In genomic region chr17:42784811-42785592, GRCh38 we compare ENCODE assay signal across 27 cellular contexts. TPM values are rescaled to one million over a fixed set of nuclear protein-coding genes. Genes with fewer than 3 reads are reported as not detected.
DNase-seq lines count a peak whose midpoint lies in the region; ATAC-seq, FAIRE-seq and TF ChIP-seq lines count a peak whose summit lies in the region.
"Had no signal": no experiment of that assay in that cellular context is flagged by ENCODE, and none has a peak within 500 bp of the region (broad histone marks: within the 10 kb centered on the region; RNA-seq: fewer than 3 reads in every experiment).

No MANE protein-coding gene starts in this region.

- no peak overlapping the region for H3K27ac ChIP-seq in HepG2 (ENCODE audit: extremely low read length, insufficient read depth, low read length)
- no peak overlapping the region for H3K27ac ChIP-seq in right lobe of liver
- H3K27ac ChIP-seq in endothelial cell of umbilical vein (ENCODE audit: insufficient read depth, low read depth, low read length) = no peak overlapping the region
- H3K27ac ChIP-seq in upper lobe of right lung = no peak overlapping the region

- H3K9ac ChIP-seq in HepG2 (ENCODE audit: insufficient read depth, low read depth, low read length) = no peak overlapping the region
- H3K9ac ChIP-seq in endothelial cell of umbilical vein (replicated peaks; ENCODE audit: extremely low read depth, insufficient read depth, low read length) = no peak overlapping the region

- FAIRE-seq in HepG2 (lab: Jason Lieb, UNC) (no peak), endothelial cell of umbilical vein (lab: Jason Lieb, UNC) (no peak)
- FAIRE-seq: endometrium, G401.6, GM19239 had no signal

- ATAC-seq in HepG2 (no peak), right lobe of liver (no peak), upper lobe of right lung (peak; percentile 12), GM18519 (IDR thresholded peaks at IDR 0.05; ENCODE audit: low FRiP score, unreplicated experiment) (no peak)
- ATAC-seq: left ventricle myocardium superior; right cardiac atrium; stimulated activated naive CD8-positive, alpha-beta T cell treated with anti-CD3 and anti-CD28 coated beads, Interleukin-15, amount 100 ng/mL, for 72 hours had no signal

- H3K79me2 ChIP-seq in HepG2 (ENCODE audit: insufficient read depth, low read length) (peaks cover 23% of the 10 kb centered on the region), endothelial cell of umbilical vein (ENCODE audit: control insufficient read depth, insufficient read depth, low read length) (no peaks in the 10 kb centered on the region)

- WGBS in HepG2 (ENCODE audit: low lambda C conversion rate) = 97% methylated on average over 52 of the region's 52 CpGs
- WGBS in right lobe of liver (ENCODE audit: insufficient coverage, low coverage, low lambda C conversion rate, missing lambda C conversion rate) = 47% methylated on average over 15 of the region's 52 CpGs

- H4K20me1 ChIP-seq in HepG2 (ENCODE audit: insufficient read depth, low read length) = peaks cover 4% of the 10 kb centered on the region; the same call in 1 of the 2 replicates
- no peaks in the 10 kb centered on the region for H4K20me1 ChIP-seq in endothelial cell of umbilical vein (replicated peaks; ENCODE audit: control insufficient read depth, extremely low read depth, insufficient read depth, low read length)

- no peak for TF ChIP-seq CTCF in HepG2 (CRISPR knock-in tag; IDR thresholded peaks at IDR 0.05)
- TF ChIP-seq CTCF in right lobe of liver (IDR thresholded peaks at IDR 0.05) = no peak
- TF ChIP-seq CTCF in endothelial cell of umbilical vein (IDR thresholded peaks at IDR 0.05; ENCODE audit: extremely low read depth in 1 of 2, insufficient read depth in 1 of 2, low read depth in 1 of 2, low read length in 2 of 2) = no peak
- TF ChIP-seq CTCF in upper lobe of right lung (IDR thresholded peaks at IDR 0.05) = no peak

- TF ChIP-seq RAD21 in HepG2 (CRISPR knock-in tag; IDR thresholded peaks at IDR 0.05) = no peak

- no TSS peak for BruUV-seq in HepG2 (replicated peaks; lab: Mats Ljungman, UMichigan)
- no TSS peak for BruUV-seq in endothelial cell of umbilical vein (replicated peaks; lab: Mats Ljungman, UMichigan)

- TF ChIP-seq EP300 in HepG2 (IDR thresholded peaks at IDR 0.05; ENCODE audit: low read depth in 2 of 2, low read length in 2 of 2) (no peak), HepG2 (CRISPR knock-in tag; IDR thresholded peaks at IDR 0.05; ENCODE audit: borderline replicate concordance) (no peak)

- H3K4me1 ChIP-seq in HepG2 (ENCODE audit: insufficient read depth, low read length) = peaks cover 23% of the 10 kb centered on the region
- H3K4me1 ChIP-seq in right lobe of liver = peaks cover 0 to 11% (median 0%) of the 10 kb centered on the region in 4 donors
- H3K4me1 ChIP-seq in endothelial cell of umbilical vein (ENCODE audit: control insufficient read depth, extremely low read depth, insufficient read depth, low read length) = peaks cover 34% of the 10 kb centered on the region
- peaks cover 4% of the 10 kb centered on the region for H3K4me1 ChIP-seq in upper lobe of right lung
- H3K4me1 ChIP-seq: BE2C had no signal

- peaks cover 19 to 32% of the 10 kb centered on the region in 2 experiments; a peak in 4 of 5 replicates for H3K36me3 ChIP-seq in HepG2 (replicated peaks in 1 of 2; ENCODE audit: control insufficient read depth in 1 of 2, insufficient read depth in 2 of 2, low read length in 2 of 2)
- no peaks in the 10 kb centered on the region for H3K36me3 ChIP-seq in right lobe of liver
- no peaks in the 10 kb centered on the region for H3K36me3 ChIP-seq in endothelial cell of umbilical vein (ENCODE audit: control insufficient read depth in 2 of 2, extremely low read depth in 1 of 2, insufficient read depth in 2 of 2, low read length in 2 of 2)
- H3K36me3 ChIP-seq in upper lobe of right lung = no peaks in the 10 kb centered on the region
- H3K36me3 ChIP-seq: BE2C had no signal

- H2AFZ ChIP-seq in HepG2 (ENCODE audit: low read length) = no peak overlapping the region
- no peak overlapping the region for H2AFZ ChIP-seq in endothelial cell of umbilical vein (ENCODE audit: low read depth, low read length)
- H2AFZ ChIP-seq: PC-9 had no signal

- TF ChIP-seq POLR2A in HepG2 (IDR thresholded peaks at IDR 0.05; ENCODE audit: insufficient read depth in 1 of 2, low read depth in 2 of 2, low read length in 2 of 2) (peak in 1 of 2 experiments; percentile 34; a peak in 1 of 4 replicates), right lobe of liver (IDR thresholded peaks at IDR 0.05) (no peak), endothelial cell of umbilical vein (IDR thresholded peaks at IDR 0.05; ENCODE audit: low read depth, low read length) (no peak)

- POLR2A ChIA-PET in HepG2 (lab: Yijun Ruan, JAX) (interaction anchor here (3.3 kb wide), 1 partner anchor 13 kb away, joined by 18 read pairs; the partner anchor contains the start of genes CNTD1 and COA3), endothelial cell of umbilical vein (lab: Charles Lee) (interaction anchor here (0.9 kb wide), 1 partner anchor 12 kb away, joined by 4 read pairs; the partner anchor contains the start of gene VPS25)

- in situ Hi-C loops in HepG2 (cut with HindIII; ENCODE audit: extremely low pct_ligation_motif_present, low pct_unique_long_range_greater_than_20kb) = no loop called here

- H3K4me2 ChIP-seq in HepG2 (ENCODE audit: low read depth, low read length) (no peak overlapping the region), endothelial cell of umbilical vein (ENCODE audit: insufficient read depth, low read length) (no peak overlapping the region)

- no peaks in the 10 kb centered on the region for H3K9me1 ChIP-seq in endothelial cell of umbilical vein (replicated peaks; ENCODE audit: control insufficient read depth, extremely low read depth, insufficient read depth, low read length)

- intact Hi-C loops in HepG2 (cut with micrococcal nuclease; ENCODE audit: unreplicated experiment) = no loop called here
- intact Hi-C loops in right lobe of liver (cut with DNase I) = no loop called here
- intact Hi-C loops in endothelial cell of umbilical vein (cut with micrococcal nuclease) = loop anchor here (5.0 kb wide), 1 partner anchor 108 kb away; the partner anchor contains the start of gene PLEKHH3
- intact Hi-C loops in upper lobe of right lung (cut with DNase I) = no loop called here

- H3K4me3 ChIP-seq in HepG2 (replicated peaks in 1 of 3; ENCODE audit: insufficient read depth in 1 of 3, low read depth in 2 of 3, low read length in 3 of 3) (no peak overlapping the region), right lobe of liver (no peak overlapping the region), endothelial cell of umbilical vein (replicated peaks in 1 of 3; ENCODE audit: insufficient read depth in 1 of 3, low read depth in 1 of 3, low read length in 3 of 3) (no peak overlapping the region), upper lobe of right lung (no peak overlapping the region)
- H3K4me3 ChIP-seq: PC-9 had no signal

- CTCF ChIA-PET in HepG2 (lab: Yijun Ruan, JAX; ENCODE audit: low intra/inter-chr PET ratio, low total read pairs) (no interaction called here), endothelial cell of umbilical vein (lab: Charles Lee) (interaction anchor here (0.7 to 1.3 kb wide), 2 partner anchors 18 to 21 kb away, joined by 3 read pairs; no protein-coding TSS in a partner anchor)

- H3K27me3 ChIP-seq in HepG2 (ENCODE audit: control insufficient read depth in 1 of 2, insufficient read depth in 2 of 2, low read length in 2 of 2) (no peaks in the 10 kb centered on the region; a peak in 1 of 5 replicates), right lobe of liver (no peaks in the 10 kb centered on the region), endothelial cell of umbilical vein (ENCODE audit: control insufficient read depth in 2 of 2, insufficient read depth in 2 of 2, low read length in 2 of 2) (peaks cover 16% of the 10 kb centered on the region in 2 experiments), upper lobe of right lung (peaks cover 61% of the 10 kb centered on the region)

- dilution Hi-C loops in endothelial cell of umbilical vein (cut with MboI; ENCODE audit: extremely low pct_ligation_motif_present, low sequenced_read_pairs) = no loop called here

- DNase-seq in NCI-H146 (lab: John Stamatoyannopoulos, UW) = peak; percentile 12
- DNase-seq in NCI-H146 treated with DMSO at 0.1 percent for 48 hours (lab: John Stamatoyannopoulos, UW; ENCODE audit: unreplicated experiment) = no peak
- no peak for DNase-seq in HepG2 (ENCODE audit: low spot score)
- DNase-seq in right lobe of liver = no peak
- no peak for DNase-seq in endothelial cell of umbilical vein (ENCODE audit: low read depth, low spot score)
- DNase-seq in upper lobe of right lung = no peak
- DNase-seq in AG08396 (ENCODE audit: low spot score) = no peak
- DNase-seq: 8988T; activated CD4-positive, CD25-positive, alpha-beta regulatory T cell; activated gamma-delta T cell treated with Interleukin-2 at 50 U/mL for 16 hours; BE2C; left ventricle myocardium superior; NCI-H1105; NCI-H2171 treated with DMSO at 0.1 percent for 48 hours; NCI-H748 treated with DMSO at 0.1 percent for 48 hours; occipital lobe; PC-9; stimulated activated naive CD8-positive, alpha-beta T cell treated with anti-CD3 and anti-CD28 coated beads, Interleukin-15, amount 100 ng/mL, for 72 hours; trophoblast cell had no signal

- H3K9me3 ChIP-seq in HepG2 (ENCODE audit: low read length) (no peaks in the 10 kb centered on the region), right lobe of liver (no peaks in the 10 kb centered on the region), endothelial cell of umbilical vein (replicated peaks; ENCODE audit: control insufficient read depth, insufficient read depth, low read length) (no peaks in the 10 kb centered on the region), upper lobe of right lung (no peaks in the 10 kb centered on the region)

RNA-seq across cellular contexts. Expression of gene WNK4, which starts 4.6 kb away (rescaled TPM):
- total RNA-seq in HepG2 (2016; rRNA removed; fragmentation: Illumina TruSeq; extraction: Trizol) (1.5 and 2.7 TPM in 2 replicates), right lobe of liver (1 to 10 TPM in 1 of 6 experiments, under 1 TPM in 2, not detected in 3; 0.12 to 1.1 (median 0.22) TPM), endothelial cell of umbilical vein (1.9 TPM in 2 replicates), upper lobe of right lung (0.38 TPM)
- total RNA-seq in HepG2 (2016; cell fraction: cytosol; rRNA removed; fragmentation: Illumina TruSeq; extraction: Trizol; ENCODE audit: low read depth) = 1.2 and 1.7 TPM in 2 replicates
- total RNA-seq in HepG2 (2016; cell fraction: insoluble cytoplasmic fraction; rRNA removed; fragmentation: Illumina TruSeq; extraction: Trizol) = 2.2 and 2.8 TPM in 2 replicates
- total RNA-seq in HepG2 (2016; cell fraction: membrane; rRNA removed; fragmentation: Illumina TruSeq; extraction: Trizol) = 1.2 and 1.5 TPM in 2 replicates
- 4.5 and 5.1 TPM in 2 replicates for total RNA-seq in HepG2 (2016; cell fraction: nucleus; rRNA removed; fragmentation: Illumina TruSeq; extraction: Trizol)
- polyA plus RNA-seq in HepG2 (2011; rRNA removed) (13.7 and 16.9 TPM in 2 replicates), endothelial cell of umbilical vein (0.48 and 0.84 TPM in 2 replicates)
- 5.6 and 5.8 TPM in 2 replicates for polyA plus RNA-seq in HepG2 (2011; cell fraction: cytosol; rRNA removed)
- 85.9 and 88.5 TPM in 2 replicates for polyA plus RNA-seq in HepG2 (2011; cell fraction: nucleus; rRNA removed)
- polyA plus RNA-seq in HepG2 (2012) = 23.9 and 27.1 TPM in 2 replicates
- 0.60 and 0.64 TPM in 2 replicates for polyA plus RNA-seq in HepG2 (2016; cell fraction: cytosol; fragmentation: Illumina TruSeq; extraction: Trizol; ENCODE audit: low read depth)
- 2.4 and 3.7 TPM in 2 replicates for polyA plus RNA-seq in HepG2 (2016; cell fraction: insoluble cytoplasmic fraction; fragmentation: Illumina TruSeq; extraction: Trizol; ENCODE audit: low read depth)
- polyA plus RNA-seq in HepG2 (2016; cell fraction: membrane; fragmentation: Illumina TruSeq; extraction: Trizol; ENCODE audit: low read depth) = 1.2 and 1.4 TPM in 2 replicates
- polyA plus RNA-seq in HepG2 (2016; cell fraction: nucleus; fragmentation: Illumina TruSeq; extraction: Trizol; ENCODE audit: insufficient read depth, low read depth) = 20.6 and 21.3 TPM in 2 replicates
- polyA minus RNA-seq in HepG2 (2011; rRNA and poly(A)+ RNA removed; ENCODE audit: low replicate concordance) = 2.8 and 17.8 TPM in 2 replicates
- polyA minus RNA-seq in HepG2 (2011; cell fraction: cytosol; rRNA and poly(A)+ RNA removed) = 7.4 and 8.9 TPM in 2 replicates
- polyA minus RNA-seq in HepG2 (2011; cell fraction: nucleus; rRNA and poly(A)+ RNA removed) = 29.6 and 31.7 TPM in 2 replicates
- polyA plus RNA-seq in endothelial cell of umbilical vein (2011; cell fraction: cytosol; rRNA removed) = 0.58 and 0.75 TPM in 2 replicates
- polyA plus RNA-seq in endothelial cell of umbilical vein (2011; cell fraction: nucleus; rRNA removed) = 3.7 and 4.0 TPM in 2 replicates
- polyA plus RNA-seq in endothelial cell of umbilical vein (2012) = 0.60 and 1.7 TPM in 2 replicates
- polyA minus RNA-seq in endothelial cell of umbilical vein = 1.1 and 1.5 TPM in 2 replicates
- polyA minus RNA-seq in endothelial cell of umbilical vein (2011; cell fraction: cytosol; rRNA and poly(A)+ RNA removed) = 1.0 TPM
- 0.63 and 3.1 TPM in 2 replicates for polyA minus RNA-seq in endothelial cell of umbilical vein (2011; cell fraction: nucleus; rRNA and poly(A)+ RNA removed)
- total RNA-seq: H4, left ventricle myocardium superior, LHCN-M2, right cardiac atrium had no signal

RNA-seq across cellular contexts. Expression of gene VPS25, which starts 11.8 kb away (rescaled TPM):
- total RNA-seq in HepG2 (2016; rRNA removed; fragmentation: Illumina TruSeq; extraction: Trizol) = 148 and 161 TPM in 2 replicates
- total RNA-seq in HepG2 (2016; cell fraction: cytosol; rRNA removed; fragmentation: Illumina TruSeq; extraction: Trizol; ENCODE audit: low read depth) = 37.2 and 42.3 TPM in 2 replicates
- 159 and 160 TPM in 2 replicates for total RNA-seq in HepG2 (2016; cell fraction: insoluble cytoplasmic fraction; rRNA removed; fragmentation: Illumina TruSeq; extraction: Trizol)
- total RNA-seq in HepG2 (2016; cell fraction: membrane; rRNA removed; fragmentation: Illumina TruSeq; extraction: Trizol) = 51.4 and 51.5 TPM in 2 replicates
- total RNA-seq in HepG2 (2016; cell fraction: nucleus; rRNA removed; fragmentation: Illumina TruSeq; extraction: Trizol) = 115 and 126 TPM in 2 replicates
- 249 and 270 TPM in 2 replicates for polyA plus RNA-seq in HepG2 (2011; rRNA removed)
- polyA plus RNA-seq in HepG2 (2011; cell fraction: cytosol; rRNA removed) = 251 and 262 TPM in 2 replicates
- polyA plus RNA-seq in HepG2 (2011; cell fraction: nucleus; rRNA removed) = 162 and 166 TPM in 2 replicates
- 100 and 110 TPM in 2 replicates for polyA plus RNA-seq in HepG2 (2012)
- 35.3 and 36.1 TPM in 2 replicates for polyA plus RNA-seq in HepG2 (2016; cell fraction: cytosol; fragmentation: Illumina TruSeq; extraction: Trizol; ENCODE audit: low read depth)
- 177 and 189 TPM in 2 replicates for polyA plus RNA-seq in HepG2 (2016; cell fraction: insoluble cytoplasmic fraction; fragmentation: Illumina TruSeq; extraction: Trizol; ENCODE audit: low read depth)
- 44.1 and 49.3 TPM in 2 replicates for polyA plus RNA-seq in HepG2 (2016; cell fraction: membrane; fragmentation: Illumina TruSeq; extraction: Trizol; ENCODE audit: low read depth)
- 203 and 214 TPM in 2 replicates for polyA plus RNA-seq in HepG2 (2016; cell fraction: nucleus; fragmentation: Illumina TruSeq; extraction: Trizol; ENCODE audit: insufficient read depth, low read depth)
- 122 and 224 TPM in 2 replicates for polyA minus RNA-seq in HepG2 (2011; rRNA and poly(A)+ RNA removed; ENCODE audit: low replicate concordance)
- 39.7 and 45.6 TPM in 2 replicates for polyA minus RNA-seq in HepG2 (2011; cell fraction: cytosol; rRNA and poly(A)+ RNA removed)
- polyA minus RNA-seq in HepG2 (2011; cell fraction: nucleus; rRNA and poly(A)+ RNA removed) = 87.8 and 92.0 TPM in 2 replicates
- total RNA-seq in right lobe of liver = 10 to 100 TPM; 28.3 to 47.0 (median 33.6) TPM
- total RNA-seq in endothelial cell of umbilical vein = 45.0 and 47.1 TPM in 2 replicates
- 86.8 and 107 TPM in 2 replicates for polyA plus RNA-seq in endothelial cell of umbilical vein
- 89.2 and 95.6 TPM in 2 replicates for polyA plus RNA-seq in endothelial cell of umbilical vein (2011; cell fraction: cytosol; rRNA removed)
- 47.0 and 54.4 TPM in 2 replicates for polyA plus RNA-seq in endothelial cell of umbilical vein (2011; cell fraction: nucleus; rRNA removed)
- polyA plus RNA-seq in endothelial cell of umbilical vein (2012) = 47.5 and 51.4 TPM in 2 replicates
- polyA minus RNA-seq in endothelial cell of umbilical vein = 47.0 and 50.3 TPM in 2 replicates
- 30.5 TPM for polyA minus RNA-seq in endothelial cell of umbilical vein (2011; cell fraction: cytosol; rRNA and poly(A)+ RNA removed)
- polyA minus RNA-seq in endothelial cell of umbilical vein (2011; cell fraction: nucleus; rRNA and poly(A)+ RNA removed) = 16.3 and 21.8 TPM in 2 replicates
- total RNA-seq in upper lobe of right lung = 42.3 TPM

RNA-seq across cellular contexts. Expression of gene COA3, which starts 13.5 kb away (rescaled TPM):
- total RNA-seq in HepG2 (2016; rRNA removed; fragmentation: Illumina TruSeq; extraction: Trizol) = 202 and 250 TPM in 2 replicates
- total RNA-seq in HepG2 (2016; cell fraction: cytosol; rRNA removed; fragmentation: Illumina TruSeq; extraction: Trizol; ENCODE audit: low read depth) = 66.3 and 72.6 TPM in 2 replicates
- total RNA-seq in HepG2 (2016; cell fraction: insoluble cytoplasmic fraction; rRNA removed; fragmentation: Illumina TruSeq; extraction: Trizol) = 201 and 243 TPM in 2 replicates
- total RNA-seq in HepG2 (2016; cell fraction: membrane; rRNA removed; fragmentation: Illumina TruSeq; extraction: Trizol) = 116 TPM in 2 replicates
- 61.0 and 71.2 TPM in 2 replicates for total RNA-seq in HepG2 (2016; cell fraction: nucleus; rRNA removed; fragmentation: Illumina TruSeq; extraction: Trizol)
- 130 and 133 TPM in 2 replicates for polyA plus RNA-seq in HepG2 (2011; rRNA removed)
- polyA plus RNA-seq in HepG2 (2011; cell fraction: cytosol; rRNA removed) = 169 and 174 TPM in 2 replicates
- 33.2 and 38.8 TPM in 2 replicates for polyA plus RNA-seq in HepG2 (2011; cell fraction: nucleus; rRNA removed)
- polyA plus RNA-seq in HepG2 (2012) = 92.9 and 124 TPM in 2 replicates
- 63.6 and 67.4 TPM in 2 replicates for polyA plus RNA-seq in HepG2 (2016; cell fraction: cytosol; fragmentation: Illumina TruSeq; extraction: Trizol; ENCODE audit: low read depth)
- 218 and 224 TPM in 2 replicates for polyA plus RNA-seq in HepG2 (2016; cell fraction: insoluble cytoplasmic fraction; fragmentation: Illumina TruSeq; extraction: Trizol; ENCODE audit: low read depth)
- polyA plus RNA-seq in HepG2 (2016; cell fraction: membrane; fragmentation: Illumina TruSeq; extraction: Trizol; ENCODE audit: low read depth) = 91.3 and 92.2 TPM in 2 replicates
- polyA plus RNA-seq in HepG2 (2016; cell fraction: nucleus; fragmentation: Illumina TruSeq; extraction: Trizol; ENCODE audit: insufficient read depth, low read depth) = 97.0 and 100 TPM in 2 replicates
- polyA minus RNA-seq in HepG2 (2011; rRNA and poly(A)+ RNA removed; ENCODE audit: low replicate concordance) = 55.4 and 74.2 TPM in 2 replicates
- polyA minus RNA-seq in HepG2 (2011; cell fraction: cytosol; rRNA and poly(A)+ RNA removed) = 26.7 and 29.5 TPM in 2 replicates
- 21.8 and 26.5 TPM in 2 replicates for polyA minus RNA-seq in HepG2 (2011; cell fraction: nucleus; rRNA and poly(A)+ RNA removed)
- 100 to 1,000 TPM in 1 of 6 experiments, 10 to 100 TPM in 5; 50.4 to 118 (median 68.3) TPM for total RNA-seq in right lobe of liver
- total RNA-seq in endothelial cell of umbilical vein = 56.6 and 57.5 TPM in 2 replicates
- polyA plus RNA-seq in endothelial cell of umbilical vein = 126 and 139 TPM in 2 replicates
- polyA plus RNA-seq in endothelial cell of umbilical vein (2011; cell fraction: cytosol; rRNA removed) = 118 and 121 TPM in 2 replicates
- polyA plus RNA-seq in endothelial cell of umbilical vein (2011; cell fraction: nucleus; rRNA removed) = 34.4 and 38.4 TPM in 2 replicates
- 102 and 105 TPM in 2 replicates for polyA plus RNA-seq in endothelial cell of umbilical vein (2012)
- polyA minus RNA-seq in endothelial cell of umbilical vein = 45.6 and 56.9 TPM in 2 replicates
- polyA minus RNA-seq in endothelial cell of umbilical vein (2011; cell fraction: cytosol; rRNA and poly(A)+ RNA removed) = 29.8 TPM
- 11.0 and 16.0 TPM in 2 replicates for polyA minus RNA-seq in endothelial cell of umbilical vein (2011; cell fraction: nucleus; rRNA and poly(A)+ RNA removed)
- 53.9 TPM for total RNA-seq in upper lobe of right lung

RNA-seq across cellular contexts. Expression of gene CNTD1, which starts 13.7 kb away (rescaled TPM):
- total RNA-seq in HepG2 (2016; rRNA removed; fragmentation: Illumina TruSeq; extraction: Trizol) (0.11 TPM in 1 of 2 replicates, not detected in the other), right lobe of liver (under 1 TPM in 1 of 6 experiments, not detected in 5; 0.15 TPM), endothelial cell of umbilical vein (not detected in 2 replicates), upper lobe of right lung (0.14 TPM)
- total RNA-seq in HepG2 (2016; cell fraction: cytosol; rRNA removed; fragmentation: Illumina TruSeq; extraction: Trizol; ENCODE audit: low read depth) = not detected in 2 replicates
- total RNA-seq in HepG2 (2016; cell fraction: insoluble cytoplasmic fraction; rRNA removed; fragmentation: Illumina TruSeq; extraction: Trizol) = 0.26 and 0.45 TPM in 2 replicates
- not detected in 2 replicates for total RNA-seq in HepG2 (2016; cell fraction: membrane; rRNA removed; fragmentation: Illumina TruSeq; extraction: Trizol)
- total RNA-seq in HepG2 (2016; cell fraction: nucleus; rRNA removed; fragmentation: Illumina TruSeq; extraction: Trizol) = 0.25 TPM in 1 of 2 replicates, not detected in the other
- polyA plus RNA-seq in HepG2 (2011; rRNA removed) (0.15 and 0.34 TPM in 2 replicates), endothelial cell of umbilical vein (not detected in 2 replicates)
- polyA plus RNA-seq in HepG2 (2011; cell fraction: cytosol; rRNA removed) = 0.16 and 0.17 TPM in 2 replicates
- 0.17 TPM in 1 of 2 replicates, not detected in the other for polyA plus RNA-seq in HepG2 (2011; cell fraction: nucleus; rRNA removed)
- polyA plus RNA-seq in HepG2 (2012) = 1.8 TPM in 2 replicates
- polyA plus RNA-seq in HepG2 (2016; cell fraction: cytosol; fragmentation: Illumina TruSeq; extraction: Trizol; ENCODE audit: low read depth) = 0.11 TPM in 1 of 2 replicates, not detected in the other
- 0.11 and 0.36 TPM in 2 replicates for polyA plus RNA-seq in HepG2 (2016; cell fraction: insoluble cytoplasmic fraction; fragmentation: Illumina TruSeq; extraction: Trizol; ENCODE audit: low read depth)
- 0.15 and 0.41 TPM in 2 replicates for polyA plus RNA-seq in HepG2 (2016; cell fraction: membrane; fragmentation: Illumina TruSeq; extraction: Trizol; ENCODE audit: low read depth)
- polyA plus RNA-seq in HepG2 (2016; cell fraction: nucleus; fragmentation: Illumina TruSeq; extraction: Trizol; ENCODE audit: insufficient read depth, low read depth) = 0.77 TPM in 1 of 2 replicates, not detected in the other
- not detected in 2 replicates for polyA minus RNA-seq in HepG2 (2011; rRNA and poly(A)+ RNA removed; ENCODE audit: low replicate concordance)
- not detected in 2 replicates for polyA minus RNA-seq in HepG2 (2011; cell fraction: cytosol; rRNA and poly(A)+ RNA removed)
- 0.25 TPM in 1 of 2 replicates, not detected in the other for polyA minus RNA-seq in HepG2 (2011; cell fraction: nucleus; rRNA and poly(A)+ RNA removed)
- not detected in 2 replicates for polyA plus RNA-seq in endothelial cell of umbilical vein (2011; cell fraction: cytosol; rRNA removed)
- not detected in 2 replicates for polyA plus RNA-seq in endothelial cell of umbilical vein (2011; cell fraction: nucleus; rRNA removed)
- 0.49 and 0.92 TPM in 2 replicates for polyA plus RNA-seq in endothelial cell of umbilical vein (2012)
- not detected in 2 replicates for polyA minus RNA-seq in endothelial cell of umbilical vein
- polyA minus RNA-seq in endothelial cell of umbilical vein (2011; cell fraction: cytosol; rRNA and poly(A)+ RNA removed) = not detected
- polyA minus RNA-seq in endothelial cell of umbilical vein (2011; cell fraction: nucleus; rRNA and poly(A)+ RNA removed) = not detected in 2 replicates
- total RNA-seq: H4; LHCN-M2; PC-9; T-helper 2 cell treated with Interferon-gamma antibody and Interleukin-4, amounts not matched to agents 100 ng/mL and 5 ng/mL, for 36 hours had no signal

RNA-seq across cellular contexts. Expression of gene RAMP2, which starts 24.0 kb away (rescaled TPM):
- 0.74 and 1.4 TPM in 2 replicates for total RNA-seq in HepG2 (2016; rRNA removed; fragmentation: Illumina TruSeq; extraction: Trizol)
- 1.4 and 3.0 TPM in 2 replicates for total RNA-seq in HepG2 (2016; cell fraction: cytosol; rRNA removed; fragmentation: Illumina TruSeq; extraction: Trizol; ENCODE audit: low read depth)
- 1.3 TPM in 2 replicates for total RNA-seq in HepG2 (2016; cell fraction: insoluble cytoplasmic fraction; rRNA removed; fragmentation: Illumina TruSeq; extraction: Trizol)
- total RNA-seq in HepG2 (2016; cell fraction: membrane; rRNA removed; fragmentation: Illumina TruSeq; extraction: Trizol) = 1.6 and 2.8 TPM in 2 replicates
- 0.56 and 0.81 TPM in 2 replicates for total RNA-seq in HepG2 (2016; cell fraction: nucleus; rRNA removed; fragmentation: Illumina TruSeq; extraction: Trizol)
- 5.2 and 7.1 TPM in 2 replicates for polyA plus RNA-seq in HepG2 (2011; rRNA removed)
- polyA plus RNA-seq in HepG2 (2011; cell fraction: cytosol; rRNA removed) = 5.4 and 7.0 TPM in 2 replicates
- 2.0 and 2.8 TPM in 2 replicates for polyA plus RNA-seq in HepG2 (2011; cell fraction: nucleus; rRNA removed)
- polyA plus RNA-seq in HepG2 (2012) = 3.9 and 9.6 TPM in 2 replicates
- 6.7 and 7.5 TPM in 2 replicates for polyA plus RNA-seq in HepG2 (2016; cell fraction: cytosol; fragmentation: Illumina TruSeq; extraction: Trizol; ENCODE audit: low read depth)
- polyA plus RNA-seq in HepG2 (2016; cell fraction: insoluble cytoplasmic fraction; fragmentation: Illumina TruSeq; extraction: Trizol; ENCODE audit: low read depth) = 2.2 and 2.4 TPM in 2 replicates
- 4.1 and 6.0 TPM in 2 replicates for polyA plus RNA-seq in HepG2 (2016; cell fraction: membrane; fragmentation: Illumina TruSeq; extraction: Trizol; ENCODE audit: low read depth)
- 3.0 and 4.8 TPM in 2 replicates for polyA plus RNA-seq in HepG2 (2016; cell fraction: nucleus; fragmentation: Illumina TruSeq; extraction: Trizol; ENCODE audit: insufficient read depth, low read depth)
- 4.0 TPM in 1 of 2 replicates, not detected in the other for polyA minus RNA-seq in HepG2 (2011; rRNA and poly(A)+ RNA removed; ENCODE audit: low replicate concordance)
- polyA minus RNA-seq in HepG2 (2011; cell fraction: cytosol; rRNA and poly(A)+ RNA removed) = 1.1 and 1.7 TPM in 2 replicates
- polyA minus RNA-seq in HepG2 (2011; cell fraction: nucleus; rRNA and poly(A)+ RNA removed) = 1.6 TPM in 1 of 2 replicates, not detected in the other
- 1 to 10 TPM; 1.9 to 9.4 (median 4.4) TPM for total RNA-seq in right lobe of liver
- 71.0 and 106 TPM in 2 replicates for total RNA-seq in endothelial cell of umbilical vein
- 192 and 262 TPM in 2 replicates for polyA plus RNA-seq in endothelial cell of umbilical vein
- 115 and 122 TPM in 2 replicates for polyA plus RNA-seq in endothelial cell of umbilical vein (2011; cell fraction: cytosol; rRNA removed)
- 16.0 and 28.9 TPM in 2 replicates for polyA plus RNA-seq in endothelial cell of umbilical vein (2011; cell fraction: nucleus; rRNA removed)
- 26.8 and 43.4 TPM in 2 replicates for polyA plus RNA-seq in endothelial cell of umbilical vein (2012)
- polyA minus RNA-seq in endothelial cell of umbilical vein = 72.9 and 78.0 TPM in 2 replicates
- polyA minus RNA-seq in endothelial cell of umbilical vein (2011; cell fraction: cytosol; rRNA and poly(A)+ RNA removed) = not detected
- 6.3 and 9.4 TPM in 2 replicates for polyA minus RNA-seq in endothelial cell of umbilical vein (2011; cell fraction: nucleus; rRNA and poly(A)+ RNA removed)
- total RNA-seq in upper lobe of right lung = 114 TPM
- total RNA-seq: H4; PC-9; T-helper 2 cell treated with Interferon-gamma antibody and Interleukin-4, amounts not matched to agents 100 ng/mL and 5 ng/mL, for 36 hours had no signal
